Comparison of ENCODE assay signal across 27 cellular contexts in genomic region chr11:113282898-113283297, GRCh38.
"Had no signal": no experiment of that assay in that cellular context is flagged by ENCODE, and none has a peak within 500 bp of the region (broad histone marks: within the 10 kb centered on the region; RNA-seq: fewer than 3 reads in every experiment).

No MANE protein-coding gene starts in this region.

- H3K27ac ChIP-seq: brain microvascular endothelial cell, cardiac muscle cell, colonic mucosa, WERI-Rb-1 had no signal

- H3K27me3 ChIP-seq: brain microvascular endothelial cell, cardiac muscle cell, colonic mucosa had no signal

- DNase-seq: activated B cell treated with CpG ODN at 0.5 μM for 24 hours; activated CD4-positive, alpha-beta T cell treated with anti-CD3 and anti-CD28 coated beads for 48 hours; activated CD4-positive, alpha-beta T cell treated with anti-CD3 and anti-CD28 coated beads, Interleukin-2, amount 50 U/mL, for 1 hour; activated CD4-positive, alpha-beta T cell treated with anti-CD3 and anti-CD28 coated beads, Interleukin-2, amount 50 U/mL, for 48 hours; activated CD8-positive, alpha-beta memory T cell treated with anti-CD3 and anti-CD28 coated beads for 24 hours; activated CD8-positive, alpha-beta T cell treated with anti-CD3 and anti-CD28 coated beads for 36 hours; activated effector memory CD4-positive, alpha-beta T cell treated with Interleukin-2 at 50 U/mL for 16 hours; activated gamma-delta T cell treated with Interleukin-2 at 50 U/mL for 16 hours; activated naive CD4-positive, alpha-beta T cell treated with anti-CD3 and anti-CD28 coated beads, Interleukin-2, amount 50 U/mL, for 16 hours; activated naive CD4-positive, alpha-beta T cell treated with Interleukin-2 at 50 U/mL for 16 hours; activated T-cell treated with anti-CD3 and anti-CD28 coated beads, Interleukin-2, amount 50 U/mL, for 4 hours; amniotic stem cell; anterior cingulate cortex; brain microvascular endothelial cell; central memory CD4-positive, alpha-beta T cell; cerebellar nuclear complex; colonic mucosa; effector CD8-positive, alpha-beta T cell; foreskin fibroblast; T-helper 1 cell; T-helper 17 cell; T1000; WERI-Rb-1 had no signal

- H3K4me1 ChIP-seq: colonic mucosa had no signal

- H3K36me3 ChIP-seq: brain microvascular endothelial cell, cardiac muscle cell, colonic mucosa, WERI-Rb-1 had no signal

- ATAC-seq: activated CD4-positive, CD25-positive, alpha-beta regulatory T cell treated with anti-CD3 and anti-CD28 coated beads, Interleukin-2, amount 50 U/mL, for 24 hours; activated CD8-positive, alpha-beta T cell treated with anti-CD3 and anti-CD28 coated beads for 36 hours; activated T-cell treated with anti-CD3 and anti-CD28 coated beads, Interleukin-2, amount 50 U/mL, for 4 hours; activated T-helper 17 cell treated with anti-CD3 and anti-CD28 coated beads, Interleukin-2, amount 50 U/mL, for 72 hours; esophagus mucosa; T-helper 17 cell had no signal

- H3K4me3 ChIP-seq: cardiac muscle cell, colonic mucosa had no signal

- H3K9me3 ChIP-seq: colonic mucosa had no signal
